21 cellular contexts compared by ENCODE assay signal in genomic region chr3:141901914-141902313, GRCh38.
"Had no signal": no experiment of that assay in that cellular context is flagged by ENCODE, and none has a peak within 500 bp of the region (broad histone marks: within the 10 kb centered on the region; RNA-seq: fewer than 3 reads in every experiment).

No MANE protein-coding gene starts in this region.

- H3K4me1 ChIP-seq: left lung, stomach, testis, upper lobe of left lung had no signal

- H3K27ac Mint-ChIP-seq: activated CD4-positive, alpha-beta memory T cell treated with anti-CD3 and anti-CD28 coated beads, Interleukin-2, amount 10 ng/mL, durations not matched to agents 7 days and 5 days; activated CD4-positive, alpha-beta T cell treated with anti-CD3 and anti-CD28 coated beads for 36 hours; activated naive CD8-positive, alpha-beta T cell had no signal

- H3K9me3 ChIP-seq: ovary, testis, upper lobe of left lung had no signal

- H3K27me3 ChIP-seq: esophagus squamous epithelium, left lung, ovary, stomach, testis, upper lobe of left lung had no signal

- DNase-seq: activated CD4-positive, alpha-beta memory T cell treated with anti-CD3 and anti-CD28 coated beads, Interleukin-2, amount 10 ng/mL, durations not matched to agents 7 days and 5 days; activated CD4-positive, alpha-beta T cell treated with anti-CD3 and anti-CD28 coated beads for 36 hours; activated gamma-delta T cell treated with Interleukin-2 at 50 U/mL for 16 hours; amniotic stem cell; central memory CD4-positive, alpha-beta T cell; cortex of kidney; effector CD4-positive, alpha-beta T cell; esophagus squamous epithelium; glutamatergic neuron; hypothalamus; kidney; left lung; mammary epithelial cell; naive thymus-derived CD4-positive, alpha-beta T cell; ovary; stomach; T-helper 9 cell; testis; upper lobe of left lung had no signal

- H3K27ac ChIP-seq: esophagus squamous epithelium, left lung, ovary, stomach, testis, upper lobe of left lung had no signal

- H3K27me3 Mint-ChIP-seq: activated CD4-positive, alpha-beta memory T cell treated with anti-CD3 and anti-CD28 coated beads, Interleukin-2, amount 10 ng/mL, durations not matched to agents 7 days and 5 days; activated CD4-positive, alpha-beta T cell treated with anti-CD3 and anti-CD28 coated beads for 36 hours; activated naive CD8-positive, alpha-beta T cell; naive thymus-derived CD4-positive, alpha-beta T cell had no signal

- ATAC-seq: activated CD4-positive, alpha-beta T cell treated with anti-CD3 and anti-CD28 coated beads for 36 hours; left lung; naive thymus-derived CD4-positive, alpha-beta T cell; sciatic nerve had no signal

- H3K36me3 ChIP-seq: ovary had no signal

- H3K4me3 Mint-ChIP-seq: activated CD4-positive, alpha-beta memory T cell treated with anti-CD3 and anti-CD28 coated beads, Interleukin-2, amount 10 ng/mL, durations not matched to agents 7 days and 5 days; activated CD4-positive, alpha-beta T cell treated with anti-CD3 and anti-CD28 coated beads for 36 hours; activated naive CD8-positive, alpha-beta T cell; naive thymus-derived CD4-positive, alpha-beta T cell had no signal

- H3K4me3 ChIP-seq: esophagus squamous epithelium, left lung, ovary, stomach, testis, upper lobe of left lung had no signal
